ENCODE assay signal across 14 cellular contexts in the genomic region with DNA sequence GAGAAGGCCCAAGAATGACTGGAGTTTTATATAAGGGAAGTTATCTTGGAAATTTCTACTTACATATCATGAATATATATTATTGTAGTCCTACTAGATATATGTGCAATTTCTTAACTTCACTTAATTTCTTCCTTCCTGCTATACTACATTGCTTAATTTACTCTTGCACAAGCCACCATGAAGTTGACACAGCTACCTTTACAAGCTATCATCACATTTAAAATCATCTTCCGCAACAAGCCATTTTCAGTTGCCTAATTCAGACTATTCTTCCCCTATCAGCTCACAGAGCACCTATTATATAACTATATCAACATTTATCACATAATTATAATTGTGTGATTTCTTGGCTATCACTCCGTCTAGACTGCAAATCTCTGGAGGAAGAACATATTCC.
"Had no signal": no experiment of that assay in that cellular context is flagged by ENCODE, and none has a peak within 500 bp of the region (broad histone marks: within the 10 kb centered on the region; RNA-seq: fewer than 3 reads in every experiment).

No MANE protein-coding gene starts in this region.

- H3K9me3 Mint-ChIP-seq: activated naive CD8-positive, alpha-beta T cell treated with anti-CD3 and anti-CD28 coated beads for 36 hours; activated T-cell treated with anti-CD3 and anti-CD28 coated beads, Interleukin-2, amount 50 U/mL, for 24 hours; memory B cell; nephron had no signal

- H3K9me3 ChIP-seq: upper lobe of right lung had no signal

- H3K36me3 Mint-ChIP-seq: activated CD8-positive, alpha-beta memory T cell treated with anti-CD3 and anti-CD28 coated beads, Interleukin-2, amount 10 ng/mL, durations not matched to agents 7 days and 5 days; activated naive CD8-positive, alpha-beta T cell treated with anti-CD3 and anti-CD28 coated beads for 36 hours; memory B cell had no signal

- H3K27ac ChIP-seq: upper lobe of right lung had no signal

- H3K4me3 Mint-ChIP-seq: activated CD8-positive, alpha-beta memory T cell treated with anti-CD3 and anti-CD28 coated beads, Interleukin-2, amount 10 ng/mL, durations not matched to agents 7 days and 5 days; activated naive CD8-positive, alpha-beta T cell treated with anti-CD3 and anti-CD28 coated beads for 36 hours; activated T-cell treated with anti-CD3 and anti-CD28 coated beads, Interleukin-2, amount 50 U/mL, for 24 hours; memory B cell; nephron had no signal

- H3K4me1 ChIP-seq: upper lobe of right lung had no signal

- H3K27me3 ChIP-seq: upper lobe of right lung had no signal

- H3K4me1 Mint-ChIP-seq: activated CD8-positive, alpha-beta memory T cell treated with anti-CD3 and anti-CD28 coated beads, Interleukin-2, amount 10 ng/mL, durations not matched to agents 7 days and 5 days; activated naive CD8-positive, alpha-beta T cell treated with anti-CD3 and anti-CD28 coated beads for 36 hours; memory B cell; nephron had no signal

- H3K27me3 Mint-ChIP-seq: activated CD8-positive, alpha-beta memory T cell treated with anti-CD3 and anti-CD28 coated beads, Interleukin-2, amount 10 ng/mL, durations not matched to agents 7 days and 5 days; activated naive CD8-positive, alpha-beta T cell treated with anti-CD3 and anti-CD28 coated beads for 36 hours; activated T-cell treated with anti-CD3 and anti-CD28 coated beads, Interleukin-2, amount 50 U/mL, for 24 hours; memory B cell had no signal

- H3K36me3 ChIP-seq: upper lobe of right lung had no signal

- H3K27ac Mint-ChIP-seq: activated CD8-positive, alpha-beta memory T cell treated with anti-CD3 and anti-CD28 coated beads, Interleukin-2, amount 10 ng/mL, durations not matched to agents 7 days and 5 days; activated naive CD8-positive, alpha-beta T cell treated with anti-CD3 and anti-CD28 coated beads for 36 hours; activated T-cell treated with anti-CD3 and anti-CD28 coated beads, Interleukin-2, amount 50 U/mL, for 24 hours; memory B cell; nephron had no signal

- H3K4me3 ChIP-seq: dorsolateral prefrontal cortex, upper lobe of right lung had no signal

- DNase-seq: activated CD4-positive, alpha-beta T cell treated with anti-CD3 and anti-CD28 coated beads, Interleukin-2, amount 50 U/mL, for 4 hours; activated CD4-positive, CD25-positive, alpha-beta regulatory T cell treated with anti-CD3 and anti-CD28 coated beads, Interleukin-2, amount 50 U/mL, for 72 hours; activated CD8-positive, alpha-beta memory T cell treated with anti-CD3 and anti-CD28 coated beads, Interleukin-2, amount 10 ng/mL, durations not matched to agents 7 days and 5 days; activated effector memory CD4-positive, alpha-beta T cell treated with anti-CD3 and anti-CD28 coated beads, Interleukin-2, amount 50 U/mL, for 16 hours; activated naive CD8-positive, alpha-beta T cell treated with anti-CD3 and anti-CD28 coated beads for 36 hours; activated T-cell treated with anti-CD3 and anti-CD28 coated beads, Interleukin-2, amount 50 U/mL, for 24 hours; aorta; dorsolateral prefrontal cortex; left cardiac atrium; stimulated activated CD4-positive, alpha-beta T cell treated with anti-CD3 and anti-CD28 coated beads, Interleukin-2, amount 100 ng/mL, for 48 hours; stimulated activated naive CD4-positive, alpha-beta T cell treated with Interleukin-2 at 50 U/mL for 16 hours; upper lobe of right lung had no signal
